In genomic region chr12:25845415-25845814, GRCh38 we compare ENCODE assay signal across 19 cellular contexts.
"Had no signal": no experiment of that assay in that cellular context is flagged by ENCODE, and none has a peak within 500 bp of the region (broad histone marks: within the 10 kb centered on the region; RNA-seq: fewer than 3 reads in every experiment).

No MANE protein-coding gene starts in this region.

- H3K4me3 ChIP-seq: colonic mucosa, esophagus muscularis mucosa, gastrocnemius medialis, heart right ventricle, left lung, lower lobe of right lung, mucosa of descending colon had no signal

- H3K9me3 ChIP-seq: colonic mucosa, esophagus muscularis mucosa, gastrocnemius medialis, heart right ventricle, left lung, lower lobe of right lung, mucosa of descending colon had no signal

- H3K27me3 ChIP-seq: colonic mucosa, esophagus muscularis mucosa, gastrocnemius medialis, heart right ventricle, left lung had no signal

- H3K27ac ChIP-seq: colonic mucosa, esophagus muscularis mucosa, gastrocnemius medialis, heart right ventricle, left lung, lower lobe of right lung had no signal

- H3K36me3 ChIP-seq: colonic mucosa, esophagus muscularis mucosa, gastrocnemius medialis, heart right ventricle, left lung, lower lobe of right lung had no signal

- H3K4me1 ChIP-seq: colonic mucosa, esophagus muscularis mucosa, gastrocnemius medialis, heart right ventricle, left lung, lower lobe of right lung had no signal

- ATAC-seq: gastrocnemius medialis, heart right ventricle, left cardiac atrium, left lung, left ventricle myocardium superior, lower lobe of right lung, mucosa of descending colon had no signal

- DNase-seq: colonic mucosa; cortex of kidney; effector CD4-positive, alpha-beta T cell; effector memory CD4-positive, alpha-beta T cell; foreskin fibroblast; foreskin melanocyte; gastrocnemius medialis; glutamatergic neuron; head of caudate nucleus; heart right ventricle; hippocampal formation; left cardiac atrium; left lung; left ventricle myocardium superior; lower lobe of right lung; mesenchymal stem cell; mucosa of descending colon; naive B cell had no signal
